18 cellular contexts compared by ENCODE assay signal in genomic region chr14:102445641-102446040, GRCh38.
DNase-seq lines count a peak whose midpoint lies in the region; ATAC-seq and TF ChIP-seq lines count a peak whose summit lies in the region.
"Had no signal": no experiment of that assay in that cellular context is flagged by ENCODE, and none has a peak within 500 bp of the region (broad histone marks: within the 10 kb centered on the region; RNA-seq: fewer than 3 reads in every experiment).

No MANE protein-coding gene starts in this region.

- POLR2A ChIA-PET in T-cell (lab: Charles Lee): no interaction called here

- TF ChIP-seq CTCF in osteoblast (IDR thresholded peaks at IDR 0.05; ENCODE audit: extremely low read depth, low read depth, low read length) (no peak), tibial artery (IDR thresholded peaks at IDR 0.05) (no peak)

- in situ Hi-C loops in KBM-7 (cut with MboI; ENCODE audit: low pct_unique_long_range_greater_than_20kb, low sequenced_read_pairs): no loop called here

- no peaks in the 10 kb centered on the region for H3K4me1 Mint-ChIP-seq in T-cell

- H2AFZ ChIP-seq in osteoblast (ENCODE audit: low read length): no peak overlapping the region

- H3K4me2 ChIP-seq in osteoblast (ENCODE audit: insufficient read depth, low read length): no peak overlapping the region
- H3K4me2 ChIP-seq: BLaER1 had no signal

- DNase-seq in KBM-7 (peak; percentile 10), caudate nucleus (lab: John Stamatoyannopoulos, UW) (no peak), osteoblast (ENCODE audit: insufficient read length, low spot score, missing footprints) (peak; percentile 58), T-cell (no peak), germinal center (ENCODE audit: low spot score) (no peak), tibial artery (no peak)
- DNase-seq in stimulated activated CD4-positive, alpha-beta T cell treated with anti-CD3 and anti-CD28 coated beads, Interleukin-1b, Interleukin-23, amount 100 ng/mL, for 48 hours: no peak
- DNase-seq: 8988T; Calu3; CD8-positive, alpha-beta T cell; DMS79 treated with DMSO at 0.1 percent for 48 hours; GF-D8; GOT3; H7; HFFc6 had no signal

- H3K36me3 ChIP-seq in osteoblast (ENCODE audit: insufficient read depth, low read length) (peaks cover 59% of the 10 kb centered on the region), tibial artery (peaks cover 65 to 100% (median 94%) of the 10 kb centered on the region in 3 donors)

- no peaks in the 10 kb centered on the region for H3K27me3 ChIP-seq in osteoblast (ENCODE audit: insufficient read depth, low read length)
- no peaks in the 10 kb centered on the region for H3K27me3 ChIP-seq in tibial artery
- H3K27me3 ChIP-seq: BLaER1 had no signal

- H4K20me1 ChIP-seq in osteoblast (ENCODE audit: insufficient read depth, low read length): no peaks in the 10 kb centered on the region
- H4K20me1 ChIP-seq: BLaER1 had no signal

- H3K4me3 Mint-ChIP-seq in T-cell: no peak overlapping the region
- H3K4me3 Mint-ChIP-seq: CD8-positive, alpha-beta T cell; HFFc6 had no signal

- H3K36me3 Mint-ChIP-seq in T-cell: peaks cover 56% of the 10 kb centered on the region

- no peak for ATAC-seq in T-cell (replicated peaks in 1 of 4)
- ATAC-seq: CD8-positive, alpha-beta T cell; HCT116 had no signal

- H3K27ac ChIP-seq in caudate nucleus (ENCODE audit: low read depth, low read length) (peak overlapping the region; percentile 80), osteoblast (ENCODE audit: low read depth, low read length) (no peak overlapping the region), tibial artery (no peak overlapping the region)
- H3K27ac ChIP-seq: BLaER1, HL-60 had no signal

- H3K4me1 ChIP-seq in osteoblast (ENCODE audit: insufficient read depth, low read length) (no peaks in the 10 kb centered on the region), tibial artery (no peaks in the 10 kb centered on the region)

- no peak overlapping the region for H3K4me3 ChIP-seq in osteoblast (ENCODE audit: insufficient read depth, low read length)
- H3K4me3 ChIP-seq in tibial artery: no peak overlapping the region
- H3K4me3 ChIP-seq: BLaER1 had no signal

- no peaks in the 10 kb centered on the region for H3K9me3 Mint-ChIP-seq in T-cell
- H3K9me3 Mint-ChIP-seq: CD8-positive, alpha-beta T cell; HFFc6 had no signal

- no peaks in the 10 kb centered on the region for H3K79me2 ChIP-seq in osteoblast (ENCODE audit: insufficient read depth, low read length)

- no peaks in the 10 kb centered on the region for H3K9me3 ChIP-seq in osteoblast (ENCODE audit: low read depth, low read length)
- H3K9me3 ChIP-seq in tibial artery: no peaks in the 10 kb centered on the region
- H3K9me3 ChIP-seq: BLaER1 had no signal

- CTCF ChIA-PET in T-cell (lab: Charles Lee): no interaction called here

- H3K27me3 Mint-ChIP-seq in T-cell: no peaks in the 10 kb centered on the region

- intact Hi-C loops in tibial artery (cut with DNase I; ENCODE audit: low total_unique reads): no loop called here

- no peak overlapping the region for H3K27ac Mint-ChIP-seq in T-cell
- H3K27ac Mint-ChIP-seq: CD8-positive, alpha-beta T cell; HFFc6 had no signal

Comparison
In these comparisons a context has a peak if more than half of its experiments do, and no peak if none do; other contexts are left out.
1. DNase-seq: peak in KBM-7 (single experiment) and osteoblast (single experiment); none in caudate nucleus (0 of 61), T-cell (0 of 34), germinal center (single experiment), tibial artery (0 of 2) and stimulated activated CD4-positive, alpha-beta T cell treated with anti-CD3 and anti-CD28 coated beads, Interleukin-1b, Interleukin-23, amount 100 ng/mL, for 48 hours (single experiment).